In the genomic region with DNA sequence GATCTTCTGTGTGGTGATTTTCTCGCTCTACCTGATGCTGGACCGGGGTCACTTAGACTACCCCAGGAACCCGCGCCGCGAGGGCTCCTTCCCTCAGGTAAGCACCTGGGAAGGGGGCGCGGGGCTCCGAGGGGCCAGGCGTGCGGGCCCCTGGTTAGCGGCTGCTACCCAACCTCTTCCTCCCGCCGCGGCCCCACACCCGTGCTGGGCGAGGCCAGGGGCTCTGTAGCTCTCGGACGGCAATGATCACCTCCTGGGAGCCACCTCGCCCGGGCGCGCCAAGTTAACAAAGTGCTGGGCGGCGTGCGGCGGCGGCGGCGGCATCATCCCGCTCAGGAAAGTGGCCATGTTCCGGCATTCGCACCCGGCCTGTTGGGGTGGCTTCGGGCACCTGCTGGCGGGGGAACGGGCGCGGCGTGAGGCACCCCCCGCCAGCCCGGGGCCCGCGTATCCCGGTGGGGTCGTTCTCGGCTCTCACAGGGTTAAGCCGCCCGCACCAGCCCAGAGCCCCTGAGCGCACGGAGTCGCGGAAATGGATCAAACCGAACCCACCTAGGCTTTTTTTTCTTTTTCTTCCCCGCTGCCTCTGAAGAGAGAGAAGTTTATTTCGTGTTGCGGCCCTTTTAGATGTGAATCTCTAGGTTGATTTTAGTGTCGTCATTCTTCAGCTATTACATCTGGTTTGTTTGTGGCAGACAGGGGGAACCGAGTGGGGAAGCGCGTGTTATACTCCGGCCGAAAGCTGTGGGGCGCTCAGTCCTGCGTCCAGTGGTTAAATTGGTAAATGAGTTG, we compare ENCODE assay signal across 8 cellular contexts. TPM values are rescaled to one million over a fixed set of nuclear protein-coding genes. Genes with fewer than 3 reads are reported as not detected.
A peak's percentile ranks its signal among the peaks of the same experiment; 100 is the strongest.
DNase-seq lines count a peak whose midpoint lies in the region; ATAC-seq and TF ChIP-seq lines count a peak whose summit lies in the region.

No MANE protein-coding gene starts in this region.

- H3K79me2 ChIP-seq in Loucy (ENCODE audit: insufficient read depth, low read length): peaks cover 56% of the 10 kb centered on the region

- peak overlapping the region; percentile 89 for H3K27ac ChIP-seq in angular gyrus (ENCODE audit: low read depth, low read length)
- peak overlapping the region; percentile 98 for H3K27ac ChIP-seq in left ventricle myocardium inferior (replicated peaks)
- H3K27ac ChIP-seq in aorta (ENCODE audit: low read depth in 1 of 2, low read length in 2 of 2): peak overlapping the region; percentile 78 to 97

- TF ChIP-seq CTCF in Loucy (conservative IDR thresholded peaks at IDR 0.05; ENCODE audit: low read length) (peak; percentile 63), left ventricle myocardium inferior (IDR thresholded peaks at IDR 0.05; ENCODE audit: borderline replicate concordance) (peak; percentile 87)

- H3K4me1 Mint-ChIP-seq in T-helper 17 cell: peaks cover 42% of the 10 kb centered on the region

- H3K4me2 ChIP-seq in Loucy (ENCODE audit: low read depth, low read length, poor library complexity, severe bottlenecking): peak overlapping the region; percentile 93

- peaks cover 41% of the 10 kb centered on the region for H4K20me1 ChIP-seq in Loucy (ENCODE audit: insufficient read depth, low read length, poor library complexity, severe bottlenecking)

- H2AFZ ChIP-seq in Loucy (ENCODE audit: low read length): peak overlapping the region; percentile 70; the same call in 1 of the 2 replicates

- WGBS in aorta, 2 donors: 0% methylated on average over 52 to 65 of the region's 65 CpGs

- peak; percentile 10 for ATAC-seq in GM21717 (IDR thresholded peaks at IDR 0.05; ENCODE audit: unreplicated experiment)
- ATAC-seq in T-helper 17 cell: peak; percentile 46
- ATAC-seq in aorta (ENCODE audit: low FRiP score): peak; percentile 81

- H3K27ac Mint-ChIP-seq in T-helper 17 cell: peak overlapping the region; percentile 95

- H3K4me1 ChIP-seq in Loucy (ENCODE audit: insufficient read depth, low read length, poor library complexity, severe bottlenecking): peaks cover 22% of the 10 kb centered on the region
- H3K4me1 ChIP-seq in left ventricle myocardium inferior: peaks cover 52% of the 10 kb centered on the region
- H3K4me1 ChIP-seq in aorta (ENCODE audit: control insufficient read depth in 1 of 2, insufficient read depth in 2 of 2, low read length in 2 of 2): peaks cover 5% of the 10 kb centered on the region in 2 donors

- H3K9me2 ChIP-seq in Loucy (replicated peaks; ENCODE audit: low read depth, low read length): no peaks in the 10 kb centered on the region

- H3K9me3 ChIP-seq in Loucy (ENCODE audit: insufficient read depth, low read depth, low read length) (no peaks in the 10 kb centered on the region), T-helper 17 cell (ENCODE audit: control insufficient read depth, low read length, poor library complexity, severe bottlenecking) (no peaks in the 10 kb centered on the region), left ventricle myocardium inferior (replicated peaks) (peaks cover 11% of the 10 kb centered on the region), aorta (ENCODE audit: control insufficient read depth, low read length) (no peaks in the 10 kb centered on the region)

- no peaks in the 10 kb centered on the region for H3K27me3 ChIP-seq in Loucy (ENCODE audit: insufficient read depth, low read length, poor library complexity, severe bottlenecking)
- no peaks in the 10 kb centered on the region for H3K27me3 ChIP-seq in left ventricle myocardium inferior (ENCODE audit: low read depth)
- no peaks in the 10 kb centered on the region for H3K27me3 ChIP-seq in aorta (ENCODE audit: control insufficient read depth in 1 of 2, insufficient read depth in 2 of 2, low read length in 1 of 2)

- peak overlapping the region; percentile 87 for H3K9ac ChIP-seq in Loucy (ENCODE audit: low read depth, low read length, poor library complexity, severe bottlenecking)

- H3K36me3 ChIP-seq in Loucy (ENCODE audit: insufficient read depth, low read length): no peaks in the 10 kb centered on the region
- H3K36me3 ChIP-seq in left ventricle myocardium inferior: no peaks in the 10 kb centered on the region
- H3K36me3 ChIP-seq in aorta (ENCODE audit: control insufficient read depth in 1 of 2, insufficient read depth in 2 of 2, low read length in 1 of 2): no peaks in the 10 kb centered on the region

- peaks cover 2% of the 10 kb centered on the region for H3K36me3 Mint-ChIP-seq in T-helper 17 cell (ENCODE audit: low read depth)

- intact Hi-C loops in left ventricle myocardium inferior (cut with micrococcal nuclease): no loop called here
- intact Hi-C loops in posterior cingulate gyrus (cut with DNase I): loop anchor here (1.0 to 10.0 kb wide), 4 partner anchors 114 to 934 kb away; partner anchors contain the start of gene PJA2
- intact Hi-C loops in aorta (cut with DNase I): loop anchor here (5.0 to 10.0 kb wide), 7 partner anchors 54 to 804 kb away; no protein-coding TSS in a partner anchor

- H3K27me3 Mint-ChIP-seq in T-helper 17 cell: no peaks in the 10 kb centered on the region

- H3F3A ChIP-seq in Loucy (ENCODE audit: low read depth): no peaks in the 10 kb centered on the region

- DNase-seq in D341Med (ENCODE audit: low spot score): peak; percentile 66
- peak; percentile 32 to 44 (median 37) for DNase-seq in T-helper 17 cell
- DNase-seq in left ventricle myocardium inferior: peak; percentile 76
- DNase-seq in posterior cingulate gyrus: peak; percentile 63 to 97 (median 79)
- DNase-seq in aorta: peak; percentile 85 to 90

- peak overlapping the region; percentile 90 for H3K4me3 ChIP-seq in Loucy (ENCODE audit: low read length, poor library complexity, severe bottlenecking)
- H3K4me3 ChIP-seq in left ventricle myocardium inferior: peak overlapping the region; percentile 95
- H3K4me3 ChIP-seq in aorta (ENCODE audit: low read length in 2 of 2): peak overlapping the region; percentile 62 to 81

- peak overlapping the region; percentile 95 for H3K4me3 Mint-ChIP-seq in T-helper 17 cell

RNA-seq across cellular contexts. Expression of gene MAN2A1, which starts 0.9 kb away (rescaled TPM):
- total RNA-seq in T-helper 17 cell: 10 to 100 TPM; 51.6 to 53.3 TPM
- total RNA-seq in left ventricle myocardium inferior: 9.2 TPM
- total RNA-seq in aorta: 10 to 100 TPM; 57.7 to 69.7 TPM
- 10 to 100 TPM; 14.5 to 23.5 TPM for polyA plus RNA-seq in aorta

Comparison
In these comparisons a context has a peak if more than half of its experiments do, and no peak if none do; other contexts are left out.
1. Peak in every context shown above with its lines: DNase-seq, ATAC-seq, H3K4me3 ChIP-seq and H3K27ac ChIP-seq.
2. DNase-seq: peak in every context shown above with its lines; median percentile 88 in aorta; 79 in posterior cingulate gyrus; 76 in left ventricle myocardium inferior; 66 in D341Med; 37 in T-helper 17 cell.
3. ATAC-seq: peak in every context shown above with its lines; median percentile 81 in aorta; 46 in T-helper 17 cell; 10 in GM21717.